Comparison of ENCODE assay signal across 12 cellular contexts in genomic region chr7:70072220-70072619, GRCh38.
DNase-seq lines count a peak whose midpoint lies in the region; ATAC-seq and TF ChIP-seq lines count a peak whose summit lies in the region.
"Had no signal": no experiment of that assay in that cellular context is flagged by ENCODE, and none has a peak within 500 bp of the region (broad histone marks: within the 10 kb centered on the region; RNA-seq: fewer than 3 reads in every experiment).

No MANE protein-coding gene starts in this region.

- H3K27me3 ChIP-seq in muscle layer of duodenum (ENCODE audit: low read depth, low read length) (no peaks in the 10 kb centered on the region), breast epithelium (no peaks in the 10 kb centered on the region)
- H3K27me3 ChIP-seq: neutrophil, uterus had no signal

- no peaks in the 10 kb centered on the region for H3K36me3 ChIP-seq in muscle layer of duodenum (ENCODE audit: control insufficient read depth in 1 of 2, insufficient read depth in 2 of 2, low read length in 2 of 2)
- H3K36me3 ChIP-seq in breast epithelium: no peaks in the 10 kb centered on the region
- H3K36me3 ChIP-seq: neutrophil, uterus had no signal

- TF ChIP-seq POLR2A in breast epithelium (IDR thresholded peaks at IDR 0.05): no peak

- ATAC-seq in HG03439 (IDR thresholded peaks at IDR 0.05; ENCODE audit: unreplicated experiment): no peak

- no peak overlapping the region for H3K27ac Mint-ChIP-seq in activated CD4-positive, alpha-beta memory T cell treated with anti-CD3 and anti-CD28 coated beads, Interleukin-2, amount 10 ng/mL, durations not matched to agents 7 days and 5 days
- H3K27ac Mint-ChIP-seq: CD8-positive, alpha-beta memory T cell; dendritic cell treated with granulocyte-macrophage colony-stimulating factor and Interleukin-4, amounts not matched to agents 40 ng/mL and 50 ng/mL, for 4 days had no signal

- no peaks in the 10 kb centered on the region for H3K9me3 ChIP-seq in muscle layer of duodenum (ENCODE audit: control insufficient read depth in 1 of 2, low read length in 2 of 2)
- H3K9me3 ChIP-seq in breast epithelium: no peaks in the 10 kb centered on the region
- H3K9me3 ChIP-seq: neutrophil, uterus had no signal

- no peak overlapping the region for H3K4me3 Mint-ChIP-seq in activated CD4-positive, alpha-beta memory T cell treated with anti-CD3 and anti-CD28 coated beads, Interleukin-2, amount 10 ng/mL, durations not matched to agents 7 days and 5 days
- H3K4me3 Mint-ChIP-seq: CD8-positive, alpha-beta memory T cell; dendritic cell treated with granulocyte-macrophage colony-stimulating factor and Interleukin-4, amounts not matched to agents 40 ng/mL and 50 ng/mL, for 4 days had no signal

- DNase-seq in DMS153 (lab: John Stamatoyannopoulos, UW) (peak; percentile 98), NCI-H2029 (lab: John Stamatoyannopoulos, UW) (peak; percentile 80), choroid plexus epithelial cell (ENCODE audit: low read depth) (peak; percentile 61), HuH-7.5 (ENCODE audit: low spot score) (no peak), breast epithelium (ENCODE audit: low spot score in 2 of 2) (no peak)
- DNase-seq in activated CD4-positive, alpha-beta memory T cell treated with anti-CD3 and anti-CD28 coated beads, Interleukin-2, amount 10 ng/mL, durations not matched to agents 7 days and 5 days: no peak
- DNase-seq: CD8-positive, alpha-beta memory T cell; uterus had no signal

- CTCF ChIA-PET in activated CD4-positive, alpha-beta memory T cell treated with anti-CD3 and anti-CD28 coated beads, Interleukin-2, amount 10 ng/mL, durations not matched to agents 7 days and 5 days (lab: Charles Lee): no interaction called here

- TF ChIP-seq CTCF in choroid plexus epithelial cell (conservative IDR thresholded peaks at IDR 0.05; ENCODE audit: low read depth, low read length) (no peak), breast epithelium (IDR thresholded peaks at IDR 0.05) (no peak)

- H3K4me1 ChIP-seq in muscle layer of duodenum (ENCODE audit: control insufficient read depth in 1 of 2, insufficient read depth in 2 of 2, low read length in 2 of 2): peaks cover 7 to 15% of the 10 kb centered on the region in 2 donors
- H3K4me1 ChIP-seq in breast epithelium: peaks cover 0 to 9% of the 10 kb centered on the region in 2 donors
- H3K4me1 ChIP-seq: uterus had no signal

- POLR2A ChIA-PET in activated CD4-positive, alpha-beta memory T cell treated with anti-CD3 and anti-CD28 coated beads, Interleukin-2, amount 10 ng/mL, durations not matched to agents 7 days and 5 days (lab: Charles Lee): no interaction called here

- no peaks in the 10 kb centered on the region for H3K4me1 Mint-ChIP-seq in activated CD4-positive, alpha-beta memory T cell treated with anti-CD3 and anti-CD28 coated beads, Interleukin-2, amount 10 ng/mL, durations not matched to agents 7 days and 5 days
- H3K4me1 Mint-ChIP-seq: CD8-positive, alpha-beta memory T cell had no signal

- no peaks in the 10 kb centered on the region for H3K27me3 Mint-ChIP-seq in activated CD4-positive, alpha-beta memory T cell treated with anti-CD3 and anti-CD28 coated beads, Interleukin-2, amount 10 ng/mL, durations not matched to agents 7 days and 5 days
- H3K27me3 Mint-ChIP-seq: CD8-positive, alpha-beta memory T cell; dendritic cell treated with granulocyte-macrophage colony-stimulating factor and Interleukin-4, amounts not matched to agents 40 ng/mL and 50 ng/mL, for 4 days had no signal

- no peak overlapping the region for H3K4me3 ChIP-seq in choroid plexus epithelial cell (ENCODE audit: low read depth, low read length)
- no peak overlapping the region for H3K4me3 ChIP-seq in muscle layer of duodenum (ENCODE audit: low read depth in 1 of 2, low read length in 2 of 2)
- no peak overlapping the region for H3K4me3 ChIP-seq in breast epithelium
- H3K4me3 ChIP-seq: uterus had no signal

- H3K36me3 Mint-ChIP-seq in activated CD4-positive, alpha-beta memory T cell treated with anti-CD3 and anti-CD28 coated beads, Interleukin-2, amount 10 ng/mL, durations not matched to agents 7 days and 5 days (ENCODE audit: low read depth): no peaks in the 10 kb centered on the region
- H3K36me3 Mint-ChIP-seq: CD8-positive, alpha-beta memory T cell had no signal

- H3K9me3 Mint-ChIP-seq in activated CD4-positive, alpha-beta memory T cell treated with anti-CD3 and anti-CD28 coated beads, Interleukin-2, amount 10 ng/mL, durations not matched to agents 7 days and 5 days: no peaks in the 10 kb centered on the region
- H3K9me3 Mint-ChIP-seq: CD8-positive, alpha-beta memory T cell; dendritic cell treated with granulocyte-macrophage colony-stimulating factor and Interleukin-4, amounts not matched to agents 40 ng/mL and 50 ng/mL, for 4 days had no signal

- intact Hi-C loops in breast epithelium (cut with DNase I; ENCODE audit: low total_unique reads): no loop called here

- H3K27ac ChIP-seq in muscle layer of duodenum (ENCODE audit: low read length) (peak overlapping the region; percentile 27), breast epithelium (no peak overlapping the region)
- H3K27ac ChIP-seq: neutrophil, uterus had no signal

Comparison
In these comparisons a context has a peak if more than half of its experiments do, and no peak if none do; other contexts are left out.
1. DNase-seq: peak in DMS153 (single experiment), NCI-H2029 (single experiment) and choroid plexus epithelial cell (single experiment); none in HuH-7.5 (single experiment), activated CD4-positive, alpha-beta memory T cell treated with anti-CD3 and anti-CD28 coated beads, Interleukin-2, amount 10 ng/mL, durations not matched to agents 7 days and 5 days (single experiment) and breast epithelium (0 of 2).